In genomic region chr1:7783178-7783711, GRCh38 we compare ENCODE assay signal across 8 cellular contexts. TPM values are rescaled to one million over a fixed set of nuclear protein-coding genes. Genes with fewer than 3 reads are reported as not detected.
DNase-seq lines count a peak whose midpoint lies in the region; ATAC-seq and TF ChIP-seq lines count a peak whose summit lies in the region.

No MANE protein-coding gene starts in this region.

- DNase-seq in activated T-cell treated with anti-CD3 and anti-CD28 coated beads for 1 hour (ENCODE audit: low read depth) (peak; percentile 30), activated T-cell treated with anti-CD3 and anti-CD28 coated beads for 4 hours (no peak), NB4 (ENCODE audit: low read depth) (peak; percentile 69), epithelial cell of prostate (ENCODE audit: low read depth, low spot score) (no peak), mesothelial cell of epicardium (ENCODE audit: low spot score in 2 of 2, unreplicated experiment in 2 of 2) (peak in 1 of 2 experiments; percentile 49), testis (peak; percentile 63)

- TF ChIP-seq POLR2A in NB4 (IDR thresholded peaks at IDR 0.05; ENCODE audit: extremely low read depth, insufficient read length) = no peak
- TF ChIP-seq POLR2A in testis (IDR thresholded peaks at IDR 0.05) = no peak

- no peaks in the 10 kb centered on the region for H3K27me3 Mint-ChIP-seq in mesothelial cell of epicardium (ENCODE audit: low read depth)

- WGBS in testis, 2 donors = 0 to 2% methylated on average over 22 to 34 of the region's 34 CpGs

- ATAC-seq in GM21717 (IDR thresholded peaks at IDR 0.05; ENCODE audit: unreplicated experiment) = no peak

- H3K27ac Mint-ChIP-seq in mesothelial cell of epicardium = peak overlapping the region; percentile 61

- H3K9me3 Mint-ChIP-seq in mesothelial cell of epicardium = peaks cover 6% of the 10 kb centered on the region

- H3K4me3 Mint-ChIP-seq in mesothelial cell of epicardium = peak overlapping the region; percentile 74

- peaks cover 5% of the 10 kb centered on the region for H3K4me1 Mint-ChIP-seq in mesothelial cell of epicardium

- no peaks in the 10 kb centered on the region for H3K36me3 ChIP-seq in testis (ENCODE audit: low read depth, missing control alignments)

- H3K36me3 Mint-ChIP-seq in mesothelial cell of epicardium = peaks cover 30% of the 10 kb centered on the region

- H3K27me3 ChIP-seq in testis = no peaks in the 10 kb centered on the region

- intact Hi-C loops in testis (cut with DNase I; ENCODE audit: low total_unique reads) = no loop called here

- no peaks in the 10 kb centered on the region for H3K9me3 ChIP-seq in testis

- peaks cover 14% of the 10 kb centered on the region for H3K4me1 ChIP-seq in testis

- no peak for TF ChIP-seq CTCF in NB4 (IDR thresholded peaks at IDR 0.05; ENCODE audit: low read depth, low read length)
- no peak for TF ChIP-seq CTCF in VCaP (conservative IDR thresholded peaks at IDR 0.05)
- TF ChIP-seq CTCF in mesothelial cell of epicardium (IDR thresholded peaks at IDR 0.05; ENCODE audit: unreplicated experiment) = no peak
- TF ChIP-seq CTCF in testis (IDR thresholded peaks at IDR 0.05) = no peak

- H3K4me3 ChIP-seq in NB4 (ENCODE audit: low read depth, low read length) = peak overlapping the region; percentile 45
- peak overlapping the region; percentile 66 to 72 for H3K4me3 ChIP-seq in testis

- H3K27ac ChIP-seq in VCaP = peak overlapping the region; percentile 62; the same call in 1 of the 2 replicates
- peak overlapping the region; percentile 20 for H3K27ac ChIP-seq in epithelial cell of prostate
- peak overlapping the region; percentile 91 to 97 for H3K27ac ChIP-seq in testis

RNA-seq across cellular contexts. Expression of gene PER3, which starts 0.8 kb away (rescaled TPM):
- 11.1 to 11.5 TPM (median 11.1 TPM) in 3 replicates for total RNA-seq in mesothelial cell of epicardium
- 10 to 100 TPM; 32.7 to 40.8 TPM for total RNA-seq in testis
- 15.4 TPM for polyA plus RNA-seq in testis (ENCODE audit: insufficient read depth, low read depth, low replicate concordance)

RNA-seq across cellular contexts. Expression of gene VAMP3, which starts 12.1 kb away (rescaled TPM):
- total RNA-seq in mesothelial cell of epicardium = 76.0 to 78.6 TPM (median 77.2 TPM) in 3 replicates
- total RNA-seq in testis = 10 to 100 TPM; 77.3 to 99.5 TPM
- polyA plus RNA-seq in testis (ENCODE audit: insufficient read depth, low read depth, low replicate concordance) = 95.5 TPM

Comparison
In these comparisons a context has a peak if more than half of its experiments do, and no peak if none do; other contexts are left out.
1. DNase-seq: peak in activated T-cell treated with anti-CD3 and anti-CD28 coated beads for 1 hour (single experiment), NB4 (single experiment) and testis (single experiment); none in activated T-cell treated with anti-CD3 and anti-CD28 coated beads for 4 hours (single experiment) and epithelial cell of prostate (single experiment).
2. H3K27ac ChIP-seq: peak in every context shown above with its lines; median percentile 94 in testis; 62 in VCaP; 20 in epithelial cell of prostate.